1 cellular context compared by ENCODE assay signal in genomic region chr5:139388198-139388821, GRCh38.
TF ChIP-seq lines count a peak whose summit lies in the region.

No MANE protein-coding gene starts in this region.

TF ChIP-seq in IMR-90, 13 proteins besides CTCF, POLR2A, EP300 and RAD21:
- no peak for TF ChIP-seq RCOR1 (IDR thresholded peaks at IDR 0.05; ENCODE audit: insufficient replicate concordance, low read length)
- TF ChIP-seq MXI1 (IDR thresholded peaks at IDR 0.05; ENCODE audit: borderline replicate concordance, low read depth, low read length) = no peak
- TF ChIP-seq, protein P1, sequence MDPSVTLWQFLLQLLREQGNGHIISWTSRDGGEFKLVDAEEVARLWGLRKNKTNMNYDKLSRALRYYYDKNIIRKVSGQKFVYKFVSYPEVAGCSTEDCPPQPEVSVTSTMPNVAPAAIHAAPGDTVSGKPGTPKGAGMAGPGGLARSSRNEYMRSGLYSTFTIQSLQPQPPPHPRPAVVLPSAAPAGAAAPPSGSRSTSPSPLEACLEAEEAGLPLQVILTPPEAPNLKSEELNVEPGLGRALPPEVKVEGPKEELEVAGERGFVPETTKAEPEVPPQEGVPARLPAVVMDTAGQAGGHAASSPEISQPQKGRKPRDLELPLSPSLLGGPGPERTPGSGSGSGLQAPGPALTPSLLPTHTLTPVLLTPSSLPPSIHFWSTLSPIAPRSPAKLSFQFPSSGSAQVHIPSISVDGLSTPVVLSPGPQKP (IDR thresholded peaks at IDR 0.05; ENCODE audit: borderline replicate concordance, low read depth, low read length) = no peak
- TF ChIP-seq FOS (IDR thresholded peaks at IDR 0.05; ENCODE audit: low read depth, low read length) = no peak
- no peak for TF ChIP-seq MAZ (IDR thresholded peaks at IDR 0.05; ENCODE audit: borderline replicate concordance, low read depth, low read length)
- TF ChIP-seq BHLHE40 (IDR thresholded peaks at IDR 0.05; ENCODE audit: low read depth, low read length) = no peak
- TF ChIP-seq, protein P2, sequence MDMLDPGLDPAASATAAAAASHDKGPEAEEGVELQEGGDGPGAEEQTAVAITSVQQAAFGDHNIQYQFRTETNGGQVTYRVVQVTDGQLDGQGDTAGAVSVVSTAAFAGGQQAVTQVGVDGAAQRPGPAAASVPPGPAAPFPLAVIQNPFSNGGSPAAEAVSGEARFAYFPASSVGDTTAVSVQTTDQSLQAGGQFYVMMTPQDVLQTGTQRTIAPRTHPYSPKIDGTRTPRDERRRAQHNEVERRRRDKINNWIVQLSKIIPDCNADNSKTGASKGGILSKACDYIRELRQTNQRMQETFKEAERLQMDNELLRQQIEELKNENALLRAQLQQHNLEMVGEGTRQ (IDR thresholded peaks at IDR 0.05; ENCODE audit: low read depth, low read length) = no peak
- no peak for TF ChIP-seq CEBPB (IDR thresholded peaks at IDR 0.05; ENCODE audit: low read depth, low read length)
- no peak for TF ChIP-seq MAFK (IDR thresholded peaks at IDR 0.05; ENCODE audit: low read depth, low read length)
- no peak for TF ChIP-seq RFX5 (IDR thresholded peaks at IDR 0.05; ENCODE audit: low read depth, low read length)
- no peak for TF ChIP-seq CHD1 (IDR thresholded peaks at IDR 0.05; ENCODE audit: low read depth, low read length)
- TF ChIP-seq NFE2L2 (IDR thresholded peaks at IDR 0.05; ENCODE audit: low read depth, low read length) = no peak
- TF ChIP-seq SMC3 (IDR thresholded peaks at IDR 0.05; ENCODE audit: low read depth, low read length) = no peak
